ENCODE assay signal across 27 cellular contexts in genomic region chr3:143653935-143654334, GRCh38.
"Had no signal": no experiment of that assay in that cellular context is flagged by ENCODE, and none has a peak within 500 bp of the region (broad histone marks: within the 10 kb centered on the region; RNA-seq: fewer than 3 reads in every experiment).

No MANE protein-coding gene starts in this region.

- H2AFZ ChIP-seq: hepatocyte had no signal

- H3K4me3 ChIP-seq: ascending aorta, esophagus squamous epithelium, gastroesophageal sphincter, heart right ventricle, hepatocyte had no signal

- FAIRE-seq: bronchial epithelial cell had no signal

- DNase-seq: activated CD4-positive, alpha-beta memory T cell treated with anti-CD3 and anti-CD28 coated beads for 36 hours; activated CD4-positive, alpha-beta T cell treated with anti-CD3 and anti-CD28 coated beads for 36 hours; activated CD4-positive, alpha-beta T cell treated with anti-CD3 and anti-CD28 coated beads, Interleukin-2, amount 10 ng/mL, durations not matched to agents 24 days and 14 days; activated CD4-positive, CD25-positive, alpha-beta regulatory T cell; activated CD4-positive, CD25-positive, alpha-beta regulatory T cell treated with anti-CD3 and anti-CD28 coated beads, Interleukin-2, amount 50 U/mL, for 72 hours; activated CD8-positive, alpha-beta memory T cell treated with anti-CD3 and anti-CD28 coated beads, Interleukin-2, amount 10 ng/mL, durations not matched to agents 7 days and 5 days; activated CD8-positive, alpha-beta memory T cell treated with anti-CD3 and anti-CD28 coated beads, Interleukin-2, amount 50 U/mL, for 4 hours; activated CD8-positive, alpha-beta T cell treated with anti-CD3 and anti-CD28 coated beads, Interleukin-2, amount 10 ng/mL, durations not matched to agents 7 days and 5 days; activated effector memory CD4-positive, alpha-beta T cell treated with anti-CD3 and anti-CD28 coated beads, Interleukin-2, amount 50 U/mL, for 16 hours; activated naive CD4-positive, alpha-beta T cell treated with anti-CD3 and anti-CD28 coated beads for 36 hours; activated naive CD8-positive, alpha-beta T cell treated with anti-CD3 and anti-CD28 coated beads for 36 hours; activated naive CD8-positive, alpha-beta T cell treated with anti-CD3 and anti-CD28 coated beads, Interleukin-2, amount 50 U/mL, for 24 hours; activated T-cell treated with anti-CD3 and anti-CD28 coated beads, Interleukin-2, amount 50 U/mL, for 1 hour; activated T-cell treated with anti-CD3 and anti-CD28 coated beads, Interleukin-2, amount 50 U/mL, for 48 hours; cortex of kidney; dermis blood vessel endothelial cell; effector CD4-positive, alpha-beta T cell; effector memory CD8-positive, alpha-beta T cell; erythroblast; esophagus squamous epithelium; foreskin melanocyte; heart right ventricle; T-helper 2 cell had no signal

- H3K9me3 ChIP-seq: ascending aorta, esophagus squamous epithelium, gastroesophageal sphincter, heart right ventricle had no signal

- H3K79me2 ChIP-seq: hepatocyte had no signal

- H3K4me1 ChIP-seq: ascending aorta, gastroesophageal sphincter had no signal

- ATAC-seq: activated CD4-positive, alpha-beta T cell treated with anti-CD3 and anti-CD28 coated beads for 36 hours; activated CD8-positive, alpha-beta memory T cell treated with anti-CD3 and anti-CD28 coated beads, Interleukin-2, amount 10 ng/mL, durations not matched to agents 7 days and 5 days; activated CD8-positive, alpha-beta T cell treated with anti-CD3 and anti-CD28 coated beads, Interleukin-2, amount 10 ng/mL, durations not matched to agents 7 days and 5 days; activated naive CD8-positive, alpha-beta T cell treated with anti-CD3 and anti-CD28 coated beads, Interleukin-2, amount 50 U/mL, for 24 hours; effector memory CD8-positive, alpha-beta T cell; gastroesophageal sphincter had no signal

- H3K27ac ChIP-seq: ascending aorta, esophagus squamous epithelium, gastroesophageal sphincter, hepatocyte had no signal

- H3K27me3 ChIP-seq: ascending aorta, esophagus squamous epithelium, gastroesophageal sphincter, heart right ventricle, hepatocyte had no signal

- H3K4me2 ChIP-seq: hepatocyte had no signal
